In the genomic region with DNA sequence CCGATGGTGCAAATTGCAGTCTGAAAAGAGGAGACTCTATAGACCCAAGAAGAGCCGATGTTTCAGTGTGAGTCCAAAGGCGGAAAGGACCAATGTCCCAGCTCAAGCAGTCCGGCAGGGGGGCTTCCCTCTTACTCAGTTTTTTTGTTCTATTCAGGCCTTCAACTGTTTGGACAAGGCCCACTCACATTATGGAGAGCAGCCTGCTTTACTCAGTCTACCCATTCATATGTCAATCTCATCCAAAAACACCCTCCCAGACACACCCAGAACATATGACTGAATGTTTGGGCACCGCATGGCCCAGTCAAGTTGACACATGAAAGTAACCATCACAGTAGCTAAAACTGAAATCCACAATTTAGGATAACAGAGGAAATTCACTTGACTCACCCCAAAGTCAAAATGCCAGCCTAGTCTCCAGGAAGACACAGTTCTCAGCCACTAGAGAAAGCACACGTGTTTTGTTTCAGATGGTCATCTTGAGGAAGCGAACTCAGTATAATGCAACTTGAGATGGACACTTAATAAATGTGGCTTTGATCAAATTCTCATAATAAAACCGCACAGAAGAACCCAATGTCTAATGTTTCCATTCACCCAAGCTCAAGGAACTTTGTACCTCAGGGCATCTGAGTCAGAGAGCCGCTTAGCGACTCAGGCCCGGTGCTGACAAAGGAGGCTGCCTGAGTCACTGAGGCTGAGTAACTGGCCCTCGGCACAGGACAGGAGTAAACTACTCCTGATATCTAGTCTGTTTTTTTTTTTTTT, we compare ENCODE assay signal across 8 cellular contexts. TPM values are rescaled to one million over a fixed set of nuclear protein-coding genes. Genes with fewer than 3 reads are reported as not detected.
A peak's percentile ranks its signal among the peaks of the same experiment; 100 is the strongest.
DNase-seq lines count a peak whose midpoint lies in the region; ATAC-seq, FAIRE-seq and TF ChIP-seq lines count a peak whose summit lies in the region.

No MANE protein-coding gene starts in this region.

- no peak overlapping the region for H3K27ac ChIP-seq in CD4-positive, alpha-beta T cell (ENCODE audit: low read depth, low read length)
- peak overlapping the region; percentile 96 for H3K27ac ChIP-seq in PC-3 (ENCODE audit: low read length)
- H3K27ac ChIP-seq in effector memory CD4-positive, alpha-beta T cell (ENCODE audit: insufficient read depth, low read length, poor library complexity, severe bottlenecking) = no peak overlapping the region

- H3K9me2 ChIP-seq in PC-3 (replicated peaks; ENCODE audit: low read length) = no peaks in the 10 kb centered on the region

- no peak for FAIRE-seq in GM19239 (lab: Jason Lieb, UNC)

- peaks cover 5% of the 10 kb centered on the region for H3K4me1 Mint-ChIP-seq in CD4-positive, alpha-beta T cell (ENCODE audit: low read depth)

- H3K9me3 Mint-ChIP-seq in CD4-positive, alpha-beta T cell = no peaks in the 10 kb centered on the region

- peak overlapping the region; percentile 68 for H3K9ac ChIP-seq in PC-3 (ENCODE audit: low read length)

- no TSS peak for BruUV-seq in PC-3 (replicated peaks; lab: Mats Ljungman, UMichigan)

- DNase-seq in CD4-positive, alpha-beta T cell = no peak
- DNase-seq in PC-3 (peak; percentile 100), epidermal melanocyte (ENCODE audit: insufficient read length, low spot score) (peak; percentile 84), renal cortical epithelial cell (ENCODE audit: low read depth) (peak; percentile 92), GM13977 (ENCODE audit: low spot score) (no peak), GM19239 (ENCODE audit: insufficient read length, low spot score) (no peak)
- DNase-seq in effector memory CD4-positive, alpha-beta T cell = no peak

- H2AFZ ChIP-seq in PC-3 (ENCODE audit: low read length) = no peak overlapping the region

- H3K27ac Mint-ChIP-seq in CD4-positive, alpha-beta T cell = no peak overlapping the region

- POLR2A ChIA-PET in CD4-positive, alpha-beta T cell (lab: Charles Lee) = no interaction called here
- POLR2A ChIA-PET in PC-3 (lab: Charles Lee; ENCODE audit: unreplicated experiment) = interaction anchor here (0.6 to 0.7 kb wide), 2 partner anchors 14 to 128 kb away, joined by 3 to 11 read pairs; no protein-coding TSS in a partner anchor

- in situ Hi-C loops in GM13977 (cut with MboI; ENCODE audit: low pct_unique_long_range_greater_than_20kb, low sequenced_read_pairs, unreplicated experiment) = no loop called here

- H4K20me1 ChIP-seq in PC-3 (ENCODE audit: low read length) = peaks cover 15% of the 10 kb centered on the region; the same call in 1 of the 2 replicates

- peaks cover 20% of the 10 kb centered on the region for H3K27me3 Mint-ChIP-seq in CD4-positive, alpha-beta T cell

- H3K36me3 ChIP-seq in PC-3 (ENCODE audit: low read depth, low read length) = peaks cover 34% of the 10 kb centered on the region
- H3K36me3 ChIP-seq in effector memory CD4-positive, alpha-beta T cell (ENCODE audit: control insufficient read depth, insufficient read depth, low read length) = no peaks in the 10 kb centered on the region

- H3K4me2 ChIP-seq in PC-3 (ENCODE audit: low read length) = peak overlapping the region; percentile 79

- H3K4me3 Mint-ChIP-seq in CD4-positive, alpha-beta T cell = peak overlapping the region; percentile 58

- intact Hi-C loops in CD4-positive, alpha-beta T cell (cut with DNase I, micrococcal nuclease) = no loop called here
- intact Hi-C loops in PC-3 (cut with micrococcal nuclease) = loop anchor here (1.0 to 2.0 kb wide), 3 partner anchors 16 to 124 kb away; no protein-coding TSS in a partner anchor

- no peaks in the 10 kb centered on the region for H3K36me3 Mint-ChIP-seq in CD4-positive, alpha-beta T cell (ENCODE audit: low read depth)

- no peak for ATAC-seq in CD4-positive, alpha-beta T cell (ENCODE audit: poor library complexity)
- ATAC-seq in PC-3 (peak; percentile 78), GM18505 (IDR thresholded peaks at IDR 0.05; ENCODE audit: unreplicated experiment) (no peak)

- CTCF ChIA-PET in CD4-positive, alpha-beta T cell (lab: Charles Lee) = interaction anchor here (0.5 kb wide), 1 partner anchor 10 kb away, joined by 3 read pairs; no protein-coding TSS in a partner anchor
- CTCF ChIA-PET in PC-3 (lab: Charles Lee) = interaction anchor here (0.6 to 0.8 kb wide), 2 partner anchors 123 to 124 kb away, joined by 5 to 14 read pairs; no protein-coding TSS in a partner anchor

- peaks cover 29% of the 10 kb centered on the region for H3K27me3 ChIP-seq in CD4-positive, alpha-beta T cell (ENCODE audit: control insufficient read depth, insufficient read depth, low read length)
- H3K27me3 ChIP-seq in PC-3 (ENCODE audit: low read length) = no peaks in the 10 kb centered on the region
- H3K27me3 ChIP-seq in effector memory CD4-positive, alpha-beta T cell (replicated peaks; ENCODE audit: control insufficient read depth, insufficient read depth, low read length, poor library complexity, severe bottlenecking) = no peaks in the 10 kb centered on the region

- TF ChIP-seq CTCF in CD4-positive, alpha-beta T cell (IDR thresholded peaks at IDR 0.05) = no peak
- TF ChIP-seq CTCF in PC-3 (conservative IDR thresholded peaks at IDR 0.05; ENCODE audit: low read depth, low read length) (no peak), GM13977 (IDR thresholded peaks at IDR 0.05; ENCODE audit: extremely low read depth, insufficient read depth, missing control alignments) (no peak)

- H3K4me1 ChIP-seq in PC-3 (ENCODE audit: insufficient read depth, low read length) = peaks cover 58% of the 10 kb centered on the region
- H3K4me1 ChIP-seq in effector memory CD4-positive, alpha-beta T cell (ENCODE audit: control insufficient read depth, insufficient read depth, low read length, poor library complexity, severe bottlenecking) = peaks cover 6% of the 10 kb centered on the region

- H3K79me2 ChIP-seq in PC-3 (ENCODE audit: low read length) = peaks cover 78% of the 10 kb centered on the region

- no peak for TF ChIP-seq POLR2A in GM18505 (IDR thresholded peaks at IDR 0.05; ENCODE audit: borderline replicate concordance, extremely low read depth, insufficient read depth, insufficient read length)

- peak overlapping the region; percentile 63 for H3K4me3 ChIP-seq in PC-3 (ENCODE audit: low read length)
- H3K4me3 ChIP-seq in effector memory CD4-positive, alpha-beta T cell (ENCODE audit: insufficient read depth, low read depth, low read length, poor library complexity, severe bottlenecking) = no peak overlapping the region

- peaks cover 4% of the 10 kb centered on the region for H3F3A ChIP-seq in PC-3 (ENCODE audit: low read length, unreplicated experiment)

- no peaks in the 10 kb centered on the region for H3K9me3 ChIP-seq in CD4-positive, alpha-beta T cell (ENCODE audit: control insufficient read depth, low read length)
- no peaks in the 10 kb centered on the region for H3K9me3 ChIP-seq in PC-3 (ENCODE audit: low read length)
- no peaks in the 10 kb centered on the region for H3K9me3 ChIP-seq in effector memory CD4-positive, alpha-beta T cell (ENCODE audit: control insufficient read depth, low read length)

RNA-seq across cellular contexts. Expression of a gene that starts 2.4 kb away (rescaled TPM):
- under 1 TPM; 0.41 to 0.42 TPM for total RNA-seq in CD4-positive, alpha-beta T cell
- total RNA-seq in PC-3 (2014; rRNA removed) (118 and 125 TPM in 2 replicates), renal cortical epithelial cell (143 and 751 TPM in 2 replicates)

RNA-seq across cellular contexts. Expression of a gene that starts 59.1 kb away (rescaled TPM):
- 10 to 100 TPM; 28.8 to 29.4 TPM for total RNA-seq in CD4-positive, alpha-beta T cell
- total RNA-seq in PC-3 (2014; rRNA removed) = 7.2 and 11.6 TPM in 2 replicates
- total RNA-seq in renal cortical epithelial cell = 24.0 and 30.3 TPM in 2 replicates

Comparison
In these comparisons a context has a peak if more than half of its experiments do, and no peak if none do; other contexts are left out.
1. DNase-seq: peak in PC-3 (single experiment), epidermal melanocyte (single experiment) and renal cortical epithelial cell (single experiment); none in CD4-positive, alpha-beta T cell (0 of 10), GM13977 (single experiment), effector memory CD4-positive, alpha-beta T cell (0 of 3) and GM19239 (single experiment).
2. RNA of a gene that starts 2.4 kb away (total RNA-seq): 143 to 751 TPM in renal cortical epithelial cell and 118 to 125 TPM in PC-3; 0.41 to 0.42 TPM in CD4-positive, alpha-beta T cell; every median in the first group is over 10 times any median in the second.